ENCODE assay signal across 18 cellular contexts in the genomic region with DNA sequence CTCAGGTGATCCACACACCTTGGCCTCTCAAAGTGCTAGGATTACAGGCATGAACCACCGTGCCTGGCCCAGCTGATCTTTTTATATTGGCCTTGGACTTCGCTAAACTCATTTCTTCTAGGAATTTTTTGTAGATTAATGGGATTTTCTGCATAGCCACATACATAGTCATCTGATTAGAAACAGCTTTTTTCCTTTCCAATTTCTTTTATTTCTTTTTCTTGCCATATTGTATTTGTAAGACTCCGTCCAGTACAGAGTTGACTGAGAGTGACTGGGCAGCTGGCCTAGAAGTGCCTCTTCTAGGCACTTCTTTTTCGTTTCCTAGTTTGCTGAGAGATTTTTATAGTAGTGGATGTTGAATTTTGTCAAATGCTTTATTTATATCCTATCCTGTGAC. TPM values are rescaled to one million over a fixed set of nuclear protein-coding genes. Genes with fewer than 3 reads are reported as not detected.
DNase-seq lines count a peak whose midpoint lies in the region; ATAC-seq and TF ChIP-seq lines count a peak whose summit lies in the region.
"Had no signal": no experiment of that assay in that cellular context is flagged by ENCODE, and none has a peak within 500 bp of the region (broad histone marks: within the 10 kb centered on the region; RNA-seq: fewer than 3 reads in every experiment).

No MANE protein-coding gene starts in this region.

- DNase-seq in AG20443 (ENCODE audit: low spot score) = peak; percentile 43
- no peak for DNase-seq in HFFc6
- DNase-seq in dedifferentiated amniotic fluid mesenchymal stem cell (ENCODE audit: extremely low spot score) = peak; percentile 16
- peak; percentile 17 for DNase-seq in medulla oblongata (ENCODE audit: extremely low spot score)
- DNase-seq in COLO829 (ENCODE audit: low spot score) = no peak
- no peak for DNase-seq in KG1 (lab: John Stamatoyannopoulos, UW)
- DNase-seq in caudate nucleus (lab: John Stamatoyannopoulos, UW) = no peak
- DNase-seq: CD8-positive, alpha-beta T cell; GF-D8; H9; NCI-H1048; NCI-H146; NCI-H2081 treated with DMSO at 0.1 percent for 48 hours; NCI-H510A; NCI-H82; PC-9; SJCRH30 had no signal

- no peak overlapping the region for H3K4me3 Mint-ChIP-seq in HFFc6
- H3K4me3 Mint-ChIP-seq: CD8-positive, alpha-beta T cell; H9 had no signal

- H3K27me3 Mint-ChIP-seq in HFFc6 (ENCODE audit: insufficient read depth) = no peaks in the 10 kb centered on the region; the same call in 1 of the 2 replicates

- peaks cover 29% of the 10 kb centered on the region for H3K36me3 Mint-ChIP-seq in HFFc6 (ENCODE audit: low read depth)

- H3K4me1 Mint-ChIP-seq in HFFc6 (ENCODE audit: low read depth) = peaks cover 39% of the 10 kb centered on the region

- no peak for TF ChIP-seq CTCF in HFFc6 (IDR thresholded peaks at IDR 0.05)

- no peaks in the 10 kb centered on the region for H3K9me3 Mint-ChIP-seq in HFFc6
- H3K9me3 Mint-ChIP-seq: CD8-positive, alpha-beta T cell; H9 had no signal

- no peak for ATAC-seq in GM21515 (IDR thresholded peaks at IDR 0.05; ENCODE audit: unreplicated experiment)
- ATAC-seq: CD8-positive, alpha-beta T cell had no signal

- H3K27ac ChIP-seq in caudate nucleus (ENCODE audit: low read depth, low read length) = no peak overlapping the region
- H3K27ac ChIP-seq: PC-9, SJCRH30 had no signal

- H3K27ac Mint-ChIP-seq in HFFc6 = peak overlapping the region; percentile 51
- H3K27ac Mint-ChIP-seq: CD8-positive, alpha-beta T cell; H9 had no signal

RNA-seq across cellular contexts. Expression of a gene that starts 37.4 kb away (rescaled TPM):
- 100 to 1,000 TPM; 138 to 171 (median 159) TPM for total RNA-seq in HFFc6 (2021; fragmentation: NEBNext Ultra II Directional; extraction: Animal tissue kit (Norgen Biotek cat#: 25700))

Comparison
In these comparisons a context has a peak if more than half of its experiments do, and no peak if none do; other contexts are left out.
1. DNase-seq: peak in AG20443 (single experiment), dedifferentiated amniotic fluid mesenchymal stem cell (single experiment) and medulla oblongata (single experiment); none in HFFc6 (single experiment), COLO829 (single experiment), KG1 (single experiment) and caudate nucleus (0 of 61).